In the genomic region with DNA sequence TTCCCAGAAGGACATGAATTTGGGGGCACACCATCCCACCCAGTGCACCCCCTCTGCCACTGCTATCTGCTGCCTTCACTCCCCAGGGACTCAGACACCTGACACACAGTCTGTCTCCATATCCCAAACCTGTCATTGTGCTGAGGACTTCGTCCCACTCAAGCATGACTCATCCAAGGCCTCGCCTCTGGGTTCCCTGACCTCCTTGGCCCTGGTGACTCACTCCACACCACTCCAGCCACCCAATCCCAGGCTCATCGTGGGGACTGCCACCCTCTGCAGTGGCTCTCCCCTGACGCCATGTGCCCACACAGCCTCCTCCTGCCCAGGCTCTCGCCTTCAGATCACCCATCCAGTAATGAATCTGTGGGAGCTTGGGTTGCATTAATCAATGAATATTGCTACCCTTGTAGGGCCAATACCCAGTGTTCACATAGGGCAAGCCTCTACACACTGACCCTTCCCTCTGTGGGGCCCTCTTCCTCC, we compare ENCODE assay signal across 1 cellular context.
TF ChIP-seq lines count a peak whose summit lies in the region.

No MANE protein-coding gene starts in this region.

TF ChIP-seq in K562, 482 proteins besides CTCF, POLR2A, EP300 and RAD21 (continued from another document and continues in another):
- TF ChIP-seq, protein P1, sequence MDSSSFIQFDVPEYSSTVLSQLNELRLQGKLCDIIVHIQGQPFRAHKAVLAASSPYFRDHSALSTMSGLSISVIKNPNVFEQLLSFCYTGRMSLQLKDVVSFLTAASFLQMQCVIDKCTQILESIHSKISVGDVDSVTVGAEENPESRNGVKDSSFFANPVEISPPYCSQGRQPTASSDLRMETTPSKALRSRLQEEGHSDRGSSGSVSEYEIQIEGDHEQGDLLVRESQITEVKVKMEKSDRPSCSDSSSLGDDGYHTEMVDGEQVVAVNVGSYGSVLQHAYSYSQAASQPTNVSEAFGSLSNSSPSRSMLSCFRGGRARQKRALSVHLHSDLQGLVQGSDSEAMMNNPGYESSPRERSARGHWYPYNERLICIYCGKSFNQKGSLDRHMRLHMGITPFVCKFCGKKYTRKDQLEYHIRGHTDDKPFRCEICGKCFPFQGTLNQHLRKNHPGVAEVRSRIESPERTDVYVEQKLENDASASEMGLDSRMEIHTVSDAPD (CRISPR knock-in tag; IDR thresholded peaks at IDR 0.05): no peak
- TF ChIP-seq EWSR1 (IDR thresholded peaks at IDR 0.05; ENCODE audit: borderline replicate concordance, low read depth, partially characterized antibody): no peak
- no peak for TF ChIP-seq ZNF324 (CRISPR knock-in tag; IDR thresholded peaks at IDR 0.05)
- TF ChIP-seq U2AF2 (optimal IDR thresholded peaks at IDR 0.05; ENCODE audit: low read depth, low read length): no peak
- TF ChIP-seq MEF2A (IDR thresholded peaks at IDR 0.05; ENCODE audit: control insufficient read depth, low read depth, low read length): no peak
- TF ChIP-seq, protein P2, sequence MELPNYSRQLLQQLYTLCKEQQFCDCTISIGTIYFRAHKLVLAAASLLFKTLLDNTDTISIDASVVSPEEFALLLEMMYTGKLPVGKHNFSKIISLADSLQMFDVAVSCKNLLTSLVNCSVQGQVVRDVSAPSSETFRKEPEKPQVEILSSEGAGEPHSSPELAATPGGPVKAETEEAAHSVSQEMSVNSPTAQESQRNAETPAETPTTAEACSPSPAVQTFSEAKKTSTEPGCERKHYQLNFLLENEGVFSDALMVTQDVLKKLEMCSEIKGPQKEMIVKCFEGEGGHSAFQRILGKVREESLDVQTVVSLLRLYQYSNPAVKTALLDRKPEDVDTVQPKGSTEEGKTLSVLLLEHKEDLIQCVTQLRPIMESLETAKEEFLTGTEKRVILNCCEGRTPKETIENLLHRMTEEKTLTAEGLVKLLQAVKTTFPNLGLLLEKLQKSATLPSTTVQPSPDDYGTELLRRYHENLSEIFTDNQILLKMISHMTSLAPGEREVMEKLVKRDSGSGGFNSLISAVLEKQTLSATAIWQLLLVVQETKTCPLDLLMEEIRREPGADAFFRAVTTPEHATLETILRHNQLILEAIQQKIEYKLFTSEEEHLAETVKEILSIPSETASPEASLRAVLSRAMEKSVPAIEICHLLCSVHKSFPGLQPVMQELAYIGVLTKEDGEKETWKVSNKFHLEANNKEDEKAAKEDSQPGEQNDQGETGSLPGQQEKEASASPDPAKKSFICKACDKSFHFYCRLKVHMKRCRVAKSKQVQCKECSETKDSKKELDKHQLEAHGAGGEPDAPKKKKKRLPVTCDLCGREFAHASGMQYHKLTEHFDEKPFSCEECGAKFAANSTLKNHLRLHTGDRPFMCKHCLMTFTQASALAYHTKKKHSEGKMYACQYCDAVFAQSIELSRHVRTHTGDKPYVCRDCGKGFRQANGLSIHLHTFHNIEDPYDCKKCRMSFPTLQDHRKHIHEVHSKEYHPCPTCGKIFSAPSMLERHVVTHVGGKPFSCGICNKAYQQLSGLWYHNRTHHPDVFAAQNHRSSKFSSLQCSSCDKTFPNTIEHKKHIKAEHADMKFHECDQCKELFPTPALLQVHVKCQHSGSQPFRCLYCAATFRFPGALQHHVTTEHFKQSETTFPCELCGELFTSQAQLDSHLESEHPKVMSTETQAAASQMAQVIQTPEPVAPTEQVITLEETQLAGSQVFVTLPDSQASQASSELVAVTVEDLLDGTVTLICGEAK (IDR thresholded peaks at IDR 0.05): no peak
- TF ChIP-seq, protein P2 (CRISPR knock-in tag; IDR thresholded peaks at IDR 0.05): no peak
- TF ChIP-seq, protein P3, sequence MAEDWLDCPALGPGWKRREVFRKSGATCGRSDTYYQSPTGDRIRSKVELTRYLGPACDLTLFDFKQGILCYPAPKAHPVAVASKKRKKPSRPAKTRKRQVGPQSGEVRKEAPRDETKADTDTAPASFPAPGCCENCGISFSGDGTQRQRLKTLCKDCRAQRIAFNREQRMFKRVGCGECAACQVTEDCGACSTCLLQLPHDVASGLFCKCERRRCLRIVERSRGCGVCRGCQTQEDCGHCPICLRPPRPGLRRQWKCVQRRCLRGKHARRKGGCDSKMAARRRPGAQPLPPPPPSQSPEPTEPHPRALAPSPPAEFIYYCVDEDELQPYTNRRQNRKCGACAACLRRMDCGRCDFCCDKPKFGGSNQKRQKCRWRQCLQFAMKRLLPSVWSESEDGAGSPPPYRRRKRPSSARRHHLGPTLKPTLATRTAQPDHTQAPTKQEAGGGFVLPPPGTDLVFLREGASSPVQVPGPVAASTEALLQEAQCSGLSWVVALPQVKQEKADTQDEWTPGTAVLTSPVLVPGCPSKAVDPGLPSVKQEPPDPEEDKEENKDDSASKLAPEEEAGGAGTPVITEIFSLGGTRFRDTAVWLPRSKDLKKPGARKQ (CRISPR knock-in tag; IDR thresholded peaks at IDR 0.05): no peak
- TF ChIP-seq, protein P4, sequence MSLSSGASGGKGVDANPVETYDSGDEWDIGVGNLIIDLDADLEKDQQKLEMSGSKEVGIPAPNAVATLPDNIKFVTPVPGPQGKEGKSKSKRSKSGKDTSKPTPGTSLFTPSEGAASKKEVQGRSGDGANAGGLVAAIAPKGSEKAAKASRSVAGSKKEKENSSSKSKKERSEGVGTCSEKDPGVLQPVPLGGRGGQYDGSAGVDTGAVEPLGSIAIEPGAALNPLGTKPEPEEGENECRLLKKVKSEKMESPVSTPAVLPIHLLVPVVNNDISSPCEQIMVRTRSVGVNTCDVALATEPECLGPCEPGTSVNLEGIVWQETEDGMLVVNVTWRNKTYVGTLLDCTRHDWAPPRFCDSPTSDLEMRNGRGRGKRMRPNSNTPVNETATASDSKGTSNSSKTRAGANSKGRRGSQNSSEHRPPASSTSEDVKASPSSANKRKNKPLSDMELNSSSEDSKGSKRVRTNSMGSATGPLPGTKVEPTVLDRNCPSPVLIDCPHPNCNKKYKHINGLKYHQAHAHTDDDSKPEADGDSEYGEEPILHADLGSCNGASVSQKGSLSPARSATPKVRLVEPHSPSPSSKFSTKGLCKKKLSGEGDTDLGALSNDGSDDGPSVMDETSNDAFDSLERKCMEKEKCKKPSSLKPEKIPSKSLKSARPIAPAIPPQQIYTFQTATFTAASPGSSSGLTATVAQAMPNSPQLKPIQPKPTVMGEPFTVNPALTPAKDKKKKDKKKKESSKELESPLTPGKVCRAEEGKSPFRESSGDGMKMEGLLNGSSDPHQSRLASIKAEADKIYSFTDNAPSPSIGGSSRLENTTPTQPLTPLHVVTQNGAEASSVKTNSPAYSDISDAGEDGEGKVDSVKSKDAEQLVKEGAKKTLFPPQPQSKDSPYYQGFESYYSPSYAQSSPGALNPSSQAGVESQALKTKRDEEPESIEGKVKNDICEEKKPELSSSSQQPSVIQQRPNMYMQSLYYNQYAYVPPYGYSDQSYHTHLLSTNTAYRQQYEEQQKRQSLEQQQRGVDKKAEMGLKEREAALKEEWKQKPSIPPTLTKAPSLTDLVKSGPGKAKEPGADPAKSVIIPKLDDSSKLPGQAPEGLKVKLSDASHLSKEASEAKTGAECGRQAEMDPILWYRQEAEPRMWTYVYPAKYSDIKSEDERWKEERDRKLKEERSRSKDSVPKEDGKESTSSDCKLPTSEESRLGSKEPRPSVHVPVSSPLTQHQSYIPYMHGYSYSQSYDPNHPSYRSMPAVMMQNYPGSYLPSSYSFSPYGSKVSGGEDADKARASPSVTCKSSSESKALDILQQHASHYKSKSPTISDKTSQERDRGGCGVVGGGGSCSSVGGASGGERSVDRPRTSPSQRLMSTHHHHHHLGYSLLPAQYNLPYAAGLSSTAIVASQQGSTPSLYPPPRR (CRISPR knock-in tag; IDR thresholded peaks at IDR 0.05; ENCODE audit: borderline replicate concordance): no peak
- TF ChIP-seq, protein P5, sequence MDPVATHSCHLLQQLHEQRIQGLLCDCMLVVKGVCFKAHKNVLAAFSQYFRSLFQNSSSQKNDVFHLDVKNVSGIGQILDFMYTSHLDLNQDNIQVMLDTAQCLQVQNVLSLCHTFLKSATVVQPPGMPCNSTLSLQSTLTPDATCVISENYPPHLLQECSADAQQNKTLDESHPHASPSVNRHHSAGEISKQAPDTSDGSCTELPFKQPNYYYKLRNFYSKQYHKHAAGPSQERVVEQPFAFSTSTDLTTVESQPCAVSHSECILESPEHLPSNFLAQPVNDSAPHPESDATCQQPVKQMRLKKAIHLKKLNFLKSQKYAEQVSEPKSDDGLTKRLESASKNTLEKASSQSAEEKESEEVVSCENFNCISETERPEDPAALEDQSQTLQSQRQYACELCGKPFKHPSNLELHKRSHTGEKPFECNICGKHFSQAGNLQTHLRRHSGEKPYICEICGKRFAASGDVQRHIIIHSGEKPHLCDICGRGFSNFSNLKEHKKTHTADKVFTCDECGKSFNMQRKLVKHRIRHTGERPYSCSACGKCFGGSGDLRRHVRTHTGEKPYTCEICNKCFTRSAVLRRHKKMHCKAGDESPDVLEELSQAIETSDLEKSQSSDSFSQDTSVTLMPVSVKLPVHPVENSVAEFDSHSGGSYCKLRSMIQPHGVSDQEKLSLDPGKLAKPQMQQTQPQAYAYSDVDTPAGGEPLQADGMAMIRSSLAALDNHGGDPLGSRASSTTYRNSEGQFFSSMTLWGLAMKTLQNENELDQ (CRISPR knock-in tag; IDR thresholded peaks at IDR 0.05; ENCODE audit: borderline replicate concordance): no peak
- TF ChIP-seq RB1 (IDR thresholded peaks at IDR 0.05; ENCODE audit: low read depth): no peak
- TF ChIP-seq, protein P6, sequence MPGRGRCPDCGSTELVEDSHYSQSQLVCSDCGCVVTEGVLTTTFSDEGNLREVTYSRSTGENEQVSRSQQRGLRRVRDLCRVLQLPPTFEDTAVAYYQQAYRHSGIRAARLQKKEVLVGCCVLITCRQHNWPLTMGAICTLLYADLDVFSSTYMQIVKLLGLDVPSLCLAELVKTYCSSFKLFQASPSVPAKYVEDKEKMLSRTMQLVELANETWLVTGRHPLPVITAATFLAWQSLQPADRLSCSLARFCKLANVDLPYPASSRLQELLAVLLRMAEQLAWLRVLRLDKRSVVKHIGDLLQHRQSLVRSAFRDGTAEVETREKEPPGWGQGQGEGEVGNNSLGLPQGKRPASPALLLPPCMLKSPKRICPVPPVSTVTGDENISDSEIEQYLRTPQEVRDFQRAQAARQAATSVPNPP (IDR thresholded peaks at IDR 0.05; ENCODE audit: borderline replicate concordance, insufficient read depth, insufficient read length): no peak
- no peak for TF ChIP-seq ATF1 (CRISPR knock-in tag; IDR thresholded peaks at IDR 0.05)
- peak; percentile 76 for TF ChIP-seq ATF1 (tag; IDR thresholded peaks at IDR 0.05)
- TF ChIP-seq, protein P7, sequence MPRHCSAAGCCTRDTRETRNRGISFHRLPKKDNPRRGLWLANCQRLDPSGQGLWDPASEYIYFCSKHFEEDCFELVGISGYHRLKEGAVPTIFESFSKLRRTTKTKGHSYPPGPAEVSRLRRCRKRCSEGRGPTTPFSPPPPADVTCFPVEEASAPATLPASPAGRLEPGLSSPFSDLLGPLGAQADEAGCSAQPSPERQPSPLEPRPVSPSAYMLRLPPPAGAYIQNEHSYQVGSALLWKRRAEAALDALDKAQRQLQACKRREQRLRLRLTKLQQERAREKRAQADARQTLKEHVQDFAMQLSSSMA (CRISPR knock-in tag; IDR thresholded peaks at IDR 0.05): no peak
- no peak for TF ChIP-seq SLC30A9 (CRISPR knock-in tag; IDR thresholded peaks at IDR 0.05)
- 0 out of 2 replicates have a peak, but pooled peaks have one; percentile 53 for TF ChIP-seq MECOM (CRISPR knock-in tag; IDR thresholded peaks at IDR 0.05)
- TF ChIP-seq ZNF232 (CRISPR knock-in tag; IDR thresholded peaks at IDR 0.05): no peak
- TF ChIP-seq, protein P8, sequence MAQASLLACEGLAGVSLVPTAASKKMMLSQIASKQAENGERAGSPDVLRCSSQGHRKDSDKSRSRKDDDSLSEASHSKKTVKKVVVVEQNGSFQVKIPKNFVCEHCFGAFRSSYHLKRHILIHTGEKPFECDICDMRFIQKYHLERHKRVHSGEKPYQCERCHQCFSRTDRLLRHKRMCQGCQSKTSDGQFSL (CRISPR knock-in tag; IDR thresholded peaks at IDR 0.05): no peak
- TF ChIP-seq, protein P8 (tag; IDR thresholded peaks at IDR 0.05): no peak
- TF ChIP-seq NEUROD1 (IDR thresholded peaks at IDR 0.05; ENCODE audit: borderline replicate concordance, low read depth, low read length, partially characterized antibody): peak; percentile 76
- TF ChIP-seq TAF1 (IDR thresholded peaks at IDR 0.05; ENCODE audit: control insufficient read depth, extremely low read depth, insufficient read depth, low read length, severe bottlenecking): no peak
